ENCODE assay signal across 9 cellular contexts in the genomic region with DNA sequence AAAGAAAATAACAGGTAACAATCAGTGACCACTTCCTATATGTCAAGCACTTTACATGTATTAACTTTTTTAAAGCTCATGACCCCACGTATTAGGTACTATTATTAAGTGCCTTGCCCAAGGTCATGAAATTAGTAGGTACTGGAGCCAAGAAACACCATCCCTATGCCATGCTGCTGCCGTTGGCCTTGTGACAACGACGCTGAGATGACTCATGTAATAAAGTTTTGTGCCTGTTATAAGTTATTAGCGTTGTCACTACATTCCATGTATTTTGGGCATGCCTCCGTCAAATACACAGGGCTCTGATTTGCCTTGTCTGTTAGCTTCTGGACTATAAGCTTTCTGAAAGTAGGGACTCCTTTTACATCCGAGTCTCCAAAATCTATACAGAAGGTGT. TPM values are rescaled to one million over a fixed set of nuclear protein-coding genes. Genes with fewer than 3 reads are reported as not detected.
DNase-seq lines count a peak whose midpoint lies in the region; ATAC-seq and TF ChIP-seq lines count a peak whose summit lies in the region.
"Had no signal": no experiment of that assay in that cellular context is flagged by ENCODE, and none has a peak within 500 bp of the region (broad histone marks: within the 10 kb centered on the region; RNA-seq: fewer than 3 reads in every experiment).

No MANE protein-coding gene starts in this region.

- no peaks in the 10 kb centered on the region for H3K9me3 ChIP-seq in CD4-positive, alpha-beta T cell (ENCODE audit: control insufficient read depth, low read length)
- H3K9me3 ChIP-seq in neural progenitor cell (ENCODE audit: low read depth): no peaks in the 10 kb centered on the region

- H3K36me3 Mint-ChIP-seq in CD4-positive, alpha-beta T cell (ENCODE audit: low read depth): peaks cover 7% of the 10 kb centered on the region
- peaks cover 10% of the 10 kb centered on the region for H3K36me3 Mint-ChIP-seq in central memory CD8-positive, alpha-beta T cell (ENCODE audit: insufficient read depth)
- peaks cover 3% of the 10 kb centered on the region for H3K36me3 Mint-ChIP-seq in neural progenitor cell

- no peak overlapping the region for H3K9ac ChIP-seq in neural progenitor cell

- no peak overlapping the region for H3K4me3 ChIP-seq in neural progenitor cell

- H3K9me3 Mint-ChIP-seq in CD4-positive, alpha-beta T cell: no peaks in the 10 kb centered on the region
- no peaks in the 10 kb centered on the region for H3K9me3 Mint-ChIP-seq in central memory CD8-positive, alpha-beta T cell
- H3K9me3 Mint-ChIP-seq in neural progenitor cell: no peaks in the 10 kb centered on the region

- peaks cover 5% of the 10 kb centered on the region for H3K4me1 ChIP-seq in neural progenitor cell

- peaks cover 62% of the 10 kb centered on the region for H3K4me1 Mint-ChIP-seq in CD4-positive, alpha-beta T cell (ENCODE audit: low read depth)
- H3K4me1 Mint-ChIP-seq in central memory CD8-positive, alpha-beta T cell: peaks cover 29% of the 10 kb centered on the region
- H3K4me1 Mint-ChIP-seq in neural progenitor cell: peaks cover 30% of the 10 kb centered on the region

- H3F3A ChIP-seq in neural progenitor cell (ENCODE audit: low read depth): peaks cover 7% of the 10 kb centered on the region

- no peak overlapping the region for H3K4me2 ChIP-seq in neural progenitor cell

- H4K20me1 ChIP-seq in neural progenitor cell (ENCODE audit: low read depth): peaks cover 48% of the 10 kb centered on the region

- no peak overlapping the region for H3K27ac ChIP-seq in CD4-positive, alpha-beta T cell (ENCODE audit: low read depth, low read length)
- no peak overlapping the region for H3K27ac ChIP-seq in neural progenitor cell

- TF ChIP-seq CTCF in CD4-positive, alpha-beta T cell (IDR thresholded peaks at IDR 0.05): no peak
- TF ChIP-seq CTCF in neural progenitor cell (IDR thresholded peaks at IDR 0.05): no peak

- peak overlapping the region; percentile 91 for H3K4me3 Mint-ChIP-seq in CD4-positive, alpha-beta T cell
- H3K4me3 Mint-ChIP-seq in central memory CD8-positive, alpha-beta T cell: peak overlapping the region; percentile 77
- peak overlapping the region; percentile 88 for H3K4me3 Mint-ChIP-seq in neural progenitor cell

- H3K79me2 ChIP-seq in neural progenitor cell (ENCODE audit: low read depth): peaks cover 13% of the 10 kb centered on the region

- CTCF ChIA-PET in CD4-positive, alpha-beta T cell (lab: Charles Lee): interaction anchor here (2.9 kb wide), 1 partner anchor 184 kb away, joined by 10 read pairs; no protein-coding TSS in a partner anchor

- no peaks in the 10 kb centered on the region for H3K27me3 ChIP-seq in CD4-positive, alpha-beta T cell (ENCODE audit: control insufficient read depth, insufficient read depth, low read length)
- no peaks in the 10 kb centered on the region for H3K27me3 ChIP-seq in neural progenitor cell

- POLR2A ChIA-PET in CD4-positive, alpha-beta T cell (lab: Charles Lee): interaction anchor here (1.7 to 2.2 kb wide), 2 partner anchors 67 to 90 kb away, joined by 4 to 10 read pairs; a partner anchor contains a TSS

- no peaks in the 10 kb centered on the region for H3K27me3 Mint-ChIP-seq in CD4-positive, alpha-beta T cell
- H3K27me3 Mint-ChIP-seq in central memory CD8-positive, alpha-beta T cell: no peaks in the 10 kb centered on the region
- peaks cover 2% of the 10 kb centered on the region for H3K27me3 Mint-ChIP-seq in neural progenitor cell (ENCODE audit: insufficient read depth, low read depth)

- no peak for DNase-seq in CD4-positive, alpha-beta T cell
- peak; percentile 60 for DNase-seq in M059J (ENCODE audit: low read depth)
- no peak for DNase-seq in central memory CD8-positive, alpha-beta T cell (ENCODE audit: low spot score in 2 of 2)
- DNase-seq in neural progenitor cell (ENCODE audit: low spot score): no peak
- DNase-seq in effector CD8-positive, alpha-beta T cell (lab: John Stamatoyannopoulos, UW): no peak
- no peak for DNase-seq in NCI-H748 treated with DMSO at 0.1 percent for 48 hours (lab: John Stamatoyannopoulos, UW)
- DNase-seq in LoVo (ENCODE audit: low spot score): no peak
- DNase-seq: DMS53 had no signal

- no peak for ATAC-seq in CD4-positive, alpha-beta T cell (ENCODE audit: poor library complexity)
- ATAC-seq in central memory CD8-positive, alpha-beta T cell (replicated peaks; ENCODE audit: extremely low read depth, poor library complexity, severe bottlenecking): no peak
- no peak for ATAC-seq in GM19324 (IDR thresholded peaks at IDR 0.05; ENCODE audit: low FRiP score, unreplicated experiment)

- intact Hi-C loops in CD4-positive, alpha-beta T cell (cut with DNase I, micrococcal nuclease): loop anchor here in 1 of 2 experiments (5.0 kb wide), 1 partner anchor 66 kb away; a partner anchor contains a TSS

- peak overlapping the region; percentile 90 for H3K27ac Mint-ChIP-seq in CD4-positive, alpha-beta T cell
- peak overlapping the region; percentile 65 for H3K27ac Mint-ChIP-seq in central memory CD8-positive, alpha-beta T cell (ENCODE audit: low read depth)
- H3K27ac Mint-ChIP-seq in neural progenitor cell: no peak overlapping the region

- no peaks in the 10 kb centered on the region for H3K36me3 ChIP-seq in neural progenitor cell

- H2AFZ ChIP-seq in neural progenitor cell (replicated peaks): no peak overlapping the region

RNA-seq across cellular contexts. Expression of a gene that starts 1.4 kb away (rescaled TPM):
- total RNA-seq in CD4-positive, alpha-beta T cell: 10 to 100 TPM; 69.6 to 72.8 TPM
- 60.4 and 62.6 TPM in 2 replicates for total RNA-seq in M059J (2014; rRNA removed; shearing (Covaris generic))
- total RNA-seq in neural progenitor cell (ENCODE audit: low replicate concordance): 47.8 and 64.5 TPM in 2 replicates

RNA-seq across cellular contexts. Expression of a gene that starts 46.4 kb away (rescaled TPM):
- not detected for total RNA-seq in CD4-positive, alpha-beta T cell
- not detected in 2 replicates for total RNA-seq in M059J (2014; rRNA removed; shearing (Covaris generic))
- total RNA-seq in neural progenitor cell (ENCODE audit: low replicate concordance): not detected in 2 replicates
